Comparison of ENCODE assay signal across 8 cellular contexts in the genomic region with DNA sequence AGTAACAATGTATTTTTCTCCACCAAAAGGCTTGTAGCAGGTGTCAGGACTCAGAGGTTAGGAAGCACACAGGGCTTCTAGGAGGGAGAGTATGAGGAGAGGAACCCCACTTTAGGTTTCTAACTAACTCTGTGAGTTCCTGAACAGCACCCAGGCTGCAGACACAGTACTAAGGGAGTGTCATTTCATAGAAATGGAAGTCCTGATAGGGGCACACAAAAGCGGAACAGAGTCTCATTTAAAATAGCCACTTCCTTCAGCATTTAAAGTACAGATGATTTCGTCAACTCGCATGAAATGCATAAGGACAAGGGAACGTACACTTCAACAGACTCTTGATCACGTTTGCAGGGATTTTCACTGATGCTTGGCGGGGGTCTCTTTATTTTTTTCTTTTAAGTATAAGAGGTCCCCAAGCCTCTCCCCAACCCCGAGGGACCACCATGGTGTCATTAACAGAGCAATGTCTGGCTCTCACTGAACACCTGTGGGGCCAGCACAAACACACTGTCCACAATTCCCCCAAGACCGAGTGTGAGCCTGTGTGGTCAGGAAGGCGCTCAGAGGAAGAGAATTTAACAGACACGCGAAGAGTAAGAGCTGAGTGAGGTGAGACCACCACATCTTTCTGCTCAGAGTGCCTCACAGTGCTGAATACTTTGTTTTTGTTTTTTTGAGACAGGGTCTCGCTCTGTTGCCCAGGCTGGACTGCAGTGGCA.
DNase-seq lines count a peak whose midpoint lies in the region; ATAC-seq, FAIRE-seq and TF ChIP-seq lines count a peak whose summit lies in the region.

No MANE protein-coding gene starts in this region.

- no peak for FAIRE-seq in small intestine (lab: Jason Lieb, UNC)

- H3K9me3 ChIP-seq in small intestine (ENCODE audit: control insufficient read depth, low read depth), result no peaks in the 10 kb centered on the region

- H3K27ac ChIP-seq in small intestine (ENCODE audit: low read depth in 1 of 2, low read length in 1 of 2), result peak overlapping the region in 1 of 2 donors; percentile 52

- H3K4me1 ChIP-seq in small intestine (ENCODE audit: control insufficient read depth in 2 of 2, insufficient read depth in 1 of 2, low read depth in 1 of 2, low read length in 1 of 2), result no peaks in the 10 kb centered on the region

- 77 to 91% (median 82%) methylated on average over 12 of the region's 12 CpGs for whole genome bisulfite sequencing in small intestine, 3 donors

- peak; percentile 51 for ATAC-seq in GM19468 (IDR thresholded peaks at IDR 0.05; ENCODE audit: extremely low read depth, unreplicated experiment)
- ATAC-seq in HG03460 (IDR thresholded peaks at IDR 0.05; ENCODE audit: unreplicated experiment), result peak; percentile 76
- peak; percentile 35 for ATAC-seq in effector memory CD8-positive, alpha-beta T cell (replicated peaks)
- ATAC-seq in SK-N-SH treated with all-trans-retinoic acid at 6 μM for 48 hours, result no peak

- no peak overlapping the region for H3K4me3 Mint-ChIP-seq in effector memory CD8-positive, alpha-beta T cell

- peak; percentile 68 for DNase-seq in GM10266 (ENCODE audit: extremely low spot score)
- no peak for DNase-seq in effector memory CD8-positive, alpha-beta T cell
- DNase-seq in NCI-H69 (lab: John Stamatoyannopoulos, UW), result no peak
- no peak for DNase-seq in small intestine
- DNase-seq in cortex of kidney (lab: John Stamatoyannopoulos, UW), result no peak

- no peak overlapping the region for H3K4me3 ChIP-seq in small intestine (ENCODE audit: low read depth in 1 of 2, low read length in 2 of 2)

- peaks cover 1 to 4% of the 10 kb centered on the region in 2 donors for H3K36me3 ChIP-seq in small intestine (ENCODE audit: control insufficient read depth in 2 of 2, insufficient read depth in 2 of 2, low read length in 2 of 2)

- peak overlapping the region; percentile 71 to 72 for H3K27ac Mint-ChIP-seq in effector memory CD8-positive, alpha-beta T cell

- peaks cover 14 to 27% of the 10 kb centered on the region in 2 donors for H3K4me1 Mint-ChIP-seq in effector memory CD8-positive, alpha-beta T cell (ENCODE audit: low read depth in 2 of 2)

- no peaks in the 10 kb centered on the region for H3K27me3 ChIP-seq in small intestine (ENCODE audit: control insufficient read depth in 2 of 2, insufficient read depth in 2 of 2, low read length in 2 of 2)

- H3K27me3 Mint-ChIP-seq in effector memory CD8-positive, alpha-beta T cell, result no peaks in the 10 kb centered on the region

- H3K36me3 Mint-ChIP-seq in effector memory CD8-positive, alpha-beta T cell (ENCODE audit: insufficient read depth), result peaks cover 99% of the 10 kb centered on the region

- TF ChIP-seq CTCF in GM10266 (IDR thresholded peaks at IDR 0.05; ENCODE audit: control insufficient read depth, insufficient read depth, low read depth, missing control alignments), result no peak

- no peaks in the 10 kb centered on the region for H3K9me3 Mint-ChIP-seq in effector memory CD8-positive, alpha-beta T cell

TF ChIP-seq in SK-N-SH treated with all-trans-retinoic acid at 6 μM for 48 hours, 23 proteins besides CTCF, POLR2A, EP300 and RAD21:
- TF ChIP-seq, protein P1, sequence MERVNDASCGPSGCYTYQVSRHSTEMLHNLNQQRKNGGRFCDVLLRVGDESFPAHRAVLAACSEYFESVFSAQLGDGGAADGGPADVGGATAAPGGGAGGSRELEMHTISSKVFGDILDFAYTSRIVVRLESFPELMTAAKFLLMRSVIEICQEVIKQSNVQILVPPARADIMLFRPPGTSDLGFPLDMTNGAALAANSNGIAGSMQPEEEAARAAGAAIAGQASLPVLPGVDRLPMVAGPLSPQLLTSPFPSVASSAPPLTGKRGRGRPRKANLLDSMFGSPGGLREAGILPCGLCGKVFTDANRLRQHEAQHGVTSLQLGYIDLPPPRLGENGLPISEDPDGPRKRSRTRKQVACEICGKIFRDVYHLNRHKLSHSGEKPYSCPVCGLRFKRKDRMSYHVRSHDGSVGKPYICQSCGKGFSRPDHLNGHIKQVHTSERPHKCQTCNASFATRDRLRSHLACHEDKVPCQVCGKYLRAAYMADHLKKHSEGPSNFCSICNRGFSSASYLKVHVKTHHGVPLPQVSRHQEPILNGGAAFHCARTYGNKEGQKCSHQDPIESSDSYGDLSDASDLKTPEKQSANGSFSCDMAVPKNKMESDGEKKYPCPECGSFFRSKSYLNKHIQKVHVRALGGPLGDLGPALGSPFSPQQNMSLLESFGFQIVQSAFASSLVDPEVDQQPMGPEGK (CRISPR knock-in tag; IDR thresholded peaks at IDR 0.05; ENCODE audit: borderline replicate concordance), result no peak
- TF ChIP-seq TCF4 (CRISPR knock-in tag; IDR thresholded peaks at IDR 0.05; ENCODE audit: borderline replicate concordance), result no peak
- TF ChIP-seq ZNF8 (CRISPR knock-in tag; IDR thresholded peaks at IDR 0.05), result no peak
- TF ChIP-seq, protein P2, sequence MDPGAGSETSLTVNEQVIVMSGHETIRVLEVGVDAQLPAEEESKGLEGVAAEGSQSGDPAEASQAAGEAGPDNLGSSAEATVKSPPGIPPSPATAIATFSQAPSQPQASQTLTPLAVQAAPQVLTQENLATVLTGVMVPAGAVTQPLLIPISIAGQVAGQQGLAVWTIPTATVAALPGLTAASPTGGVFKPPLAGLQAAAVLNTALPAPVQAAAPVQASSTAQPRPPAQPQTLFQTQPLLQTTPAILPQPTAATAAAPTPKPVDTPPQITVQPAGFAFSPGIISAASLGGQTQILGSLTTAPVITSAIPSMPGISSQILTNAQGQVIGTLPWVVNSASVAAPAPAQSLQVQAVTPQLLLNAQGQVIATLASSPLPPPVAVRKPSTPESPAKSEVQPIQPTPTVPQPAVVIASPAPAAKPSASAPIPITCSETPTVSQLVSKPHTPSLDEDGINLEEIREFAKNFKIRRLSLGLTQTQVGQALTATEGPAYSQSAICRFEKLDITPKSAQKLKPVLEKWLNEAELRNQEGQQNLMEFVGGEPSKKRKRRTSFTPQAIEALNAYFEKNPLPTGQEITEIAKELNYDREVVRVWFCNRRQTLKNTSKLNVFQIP (CRISPR knock-in tag; IDR thresholded peaks at IDR 0.05; ENCODE audit: borderline replicate concordance, low read depth), result no peak
- TF ChIP-seq, protein P3, sequence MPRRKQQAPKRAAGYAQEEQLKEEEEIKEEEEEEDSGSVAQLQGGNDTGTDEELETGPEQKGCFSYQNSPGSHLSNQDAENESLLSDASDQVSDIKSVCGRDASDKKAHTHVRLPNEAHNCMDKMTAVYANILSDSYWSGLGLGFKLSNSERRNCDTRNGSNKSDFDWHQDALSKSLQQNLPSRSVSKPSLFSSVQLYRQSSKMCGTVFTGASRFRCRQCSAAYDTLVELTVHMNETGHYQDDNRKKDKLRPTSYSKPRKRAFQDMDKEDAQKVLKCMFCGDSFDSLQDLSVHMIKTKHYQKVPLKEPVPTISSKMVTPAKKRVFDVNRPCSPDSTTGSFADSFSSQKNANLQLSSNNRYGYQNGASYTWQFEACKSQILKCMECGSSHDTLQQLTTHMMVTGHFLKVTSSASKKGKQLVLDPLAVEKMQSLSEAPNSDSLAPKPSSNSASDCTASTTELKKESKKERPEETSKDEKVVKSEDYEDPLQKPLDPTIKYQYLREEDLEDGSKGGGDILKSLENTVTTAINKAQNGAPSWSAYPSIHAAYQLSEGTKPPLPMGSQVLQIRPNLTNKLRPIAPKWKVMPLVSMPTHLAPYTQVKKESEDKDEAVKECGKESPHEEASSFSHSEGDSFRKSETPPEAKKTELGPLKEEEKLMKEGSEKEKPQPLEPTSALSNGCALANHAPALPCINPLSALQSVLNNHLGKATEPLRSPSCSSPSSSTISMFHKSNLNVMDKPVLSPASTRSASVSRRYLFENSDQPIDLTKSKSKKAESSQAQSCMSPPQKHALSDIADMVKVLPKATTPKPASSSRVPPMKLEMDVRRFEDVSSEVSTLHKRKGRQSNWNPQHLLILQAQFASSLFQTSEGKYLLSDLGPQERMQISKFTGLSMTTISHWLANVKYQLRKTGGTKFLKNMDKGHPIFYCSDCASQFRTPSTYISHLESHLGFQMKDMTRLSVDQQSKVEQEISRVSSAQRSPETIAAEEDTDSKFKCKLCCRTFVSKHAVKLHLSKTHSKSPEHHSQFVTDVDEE (CRISPR knock-in tag; IDR thresholded peaks at IDR 0.05), result no peak
- no peak for TF ChIP-seq ZNF70 (CRISPR knock-in tag; IDR thresholded peaks at IDR 0.05)
- TF ChIP-seq OSR1 (CRISPR knock-in tag; IDR thresholded peaks at IDR 0.05), result no peak
- TF ChIP-seq ZFP30 (CRISPR knock-in tag; IDR thresholded peaks at IDR 0.05), result no peak
- no peak for TF ChIP-seq ESRRG (CRISPR knock-in tag; IDR thresholded peaks at IDR 0.05)
- no peak for TF ChIP-seq ZNF565 (CRISPR knock-in tag; conservative IDR thresholded peaks at IDR 0.05; ENCODE audit: low read depth)
- TF ChIP-seq, protein P4, sequence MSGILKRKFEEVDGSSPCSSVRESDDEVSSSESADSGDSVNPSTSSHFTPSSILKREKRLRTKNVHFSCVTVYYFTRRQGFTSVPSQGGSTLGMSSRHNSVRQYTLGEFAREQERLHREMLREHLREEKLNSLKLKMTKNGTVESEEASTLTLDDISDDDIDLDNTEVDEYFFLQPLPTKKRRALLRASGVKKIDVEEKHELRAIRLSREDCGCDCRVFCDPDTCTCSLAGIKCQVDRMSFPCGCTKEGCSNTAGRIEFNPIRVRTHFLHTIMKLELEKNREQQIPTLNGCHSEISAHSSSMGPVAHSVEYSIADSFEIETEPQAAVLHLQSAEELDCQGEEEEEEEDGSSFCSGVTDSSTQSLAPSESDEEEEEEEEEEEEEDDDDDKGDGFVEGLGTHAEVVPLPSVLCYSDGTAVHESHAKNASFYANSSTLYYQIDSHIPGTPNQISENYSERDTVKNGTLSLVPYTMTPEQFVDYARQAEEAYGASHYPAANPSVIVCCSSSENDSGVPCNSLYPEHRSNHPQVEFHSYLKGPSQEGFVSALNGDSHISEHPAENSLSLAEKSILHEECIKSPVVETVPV (CRISPR knock-in tag; IDR thresholded peaks at IDR 0.05), result no peak
- no peak for TF ChIP-seq RARB (CRISPR knock-in tag; IDR thresholded peaks at IDR 0.05)
- TF ChIP-seq, protein P5, sequence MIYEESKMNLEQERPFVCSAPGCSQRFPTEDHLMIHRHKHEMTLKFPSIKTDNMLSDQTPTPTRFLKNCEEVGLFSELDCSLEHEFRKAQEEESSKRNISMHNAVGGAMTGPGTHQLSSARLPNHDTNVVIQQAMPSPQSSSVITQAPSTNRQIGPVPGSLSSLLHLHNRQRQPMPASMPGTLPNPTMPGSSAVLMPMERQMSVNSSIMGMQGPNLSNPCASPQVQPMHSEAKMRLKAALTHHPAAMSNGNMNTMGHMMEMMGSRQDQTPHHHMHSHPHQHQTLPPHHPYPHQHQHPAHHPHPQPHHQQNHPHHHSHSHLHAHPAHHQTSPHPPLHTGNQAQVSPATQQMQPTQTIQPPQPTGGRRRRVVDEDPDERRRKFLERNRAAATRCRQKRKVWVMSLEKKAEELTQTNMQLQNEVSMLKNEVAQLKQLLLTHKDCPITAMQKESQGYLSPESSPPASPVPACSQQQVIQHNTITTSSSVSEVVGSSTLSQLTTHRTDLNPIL (CRISPR knock-in tag; IDR thresholded peaks at IDR 0.05; ENCODE audit: low read depth), result no peak
- no peak for TF ChIP-seq GLIS3 (CRISPR knock-in tag; IDR thresholded peaks at IDR 0.05)
- TF ChIP-seq ZFP3 (CRISPR knock-in tag; IDR thresholded peaks at IDR 0.05), result no peak
- no peak for TF ChIP-seq SNAI2 (CRISPR knock-in tag; IDR thresholded peaks at IDR 0.05)
